Comparison of ENCODE assay signal across 1 cellular context in the genomic region with DNA sequence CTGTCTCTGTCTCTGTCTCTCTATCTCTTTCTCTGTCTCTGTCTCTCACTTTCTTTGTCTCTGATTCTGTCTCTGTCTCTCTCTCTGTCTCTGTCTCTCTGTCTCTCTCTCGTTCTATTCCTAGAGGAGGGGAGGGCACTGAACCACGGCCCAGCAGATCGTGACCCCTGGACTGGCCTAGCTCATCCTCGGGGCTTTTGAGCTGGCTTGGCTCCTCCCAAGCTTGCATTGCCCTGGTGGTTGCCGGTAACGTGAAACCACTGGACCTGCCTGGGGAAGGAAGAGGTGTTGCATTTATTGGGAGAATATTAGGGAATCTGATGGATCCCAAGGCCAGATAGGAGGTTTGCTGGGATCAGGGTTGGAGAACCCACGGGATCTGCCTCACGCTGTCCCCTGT.
TF ChIP-seq lines count a peak whose summit lies in the region.

No MANE protein-coding gene starts in this region.

TF ChIP-seq in GM23338, 12 proteins besides CTCF, POLR2A, EP300 and RAD21 (continued from another document):
- TF ChIP-seq, protein P1, sequence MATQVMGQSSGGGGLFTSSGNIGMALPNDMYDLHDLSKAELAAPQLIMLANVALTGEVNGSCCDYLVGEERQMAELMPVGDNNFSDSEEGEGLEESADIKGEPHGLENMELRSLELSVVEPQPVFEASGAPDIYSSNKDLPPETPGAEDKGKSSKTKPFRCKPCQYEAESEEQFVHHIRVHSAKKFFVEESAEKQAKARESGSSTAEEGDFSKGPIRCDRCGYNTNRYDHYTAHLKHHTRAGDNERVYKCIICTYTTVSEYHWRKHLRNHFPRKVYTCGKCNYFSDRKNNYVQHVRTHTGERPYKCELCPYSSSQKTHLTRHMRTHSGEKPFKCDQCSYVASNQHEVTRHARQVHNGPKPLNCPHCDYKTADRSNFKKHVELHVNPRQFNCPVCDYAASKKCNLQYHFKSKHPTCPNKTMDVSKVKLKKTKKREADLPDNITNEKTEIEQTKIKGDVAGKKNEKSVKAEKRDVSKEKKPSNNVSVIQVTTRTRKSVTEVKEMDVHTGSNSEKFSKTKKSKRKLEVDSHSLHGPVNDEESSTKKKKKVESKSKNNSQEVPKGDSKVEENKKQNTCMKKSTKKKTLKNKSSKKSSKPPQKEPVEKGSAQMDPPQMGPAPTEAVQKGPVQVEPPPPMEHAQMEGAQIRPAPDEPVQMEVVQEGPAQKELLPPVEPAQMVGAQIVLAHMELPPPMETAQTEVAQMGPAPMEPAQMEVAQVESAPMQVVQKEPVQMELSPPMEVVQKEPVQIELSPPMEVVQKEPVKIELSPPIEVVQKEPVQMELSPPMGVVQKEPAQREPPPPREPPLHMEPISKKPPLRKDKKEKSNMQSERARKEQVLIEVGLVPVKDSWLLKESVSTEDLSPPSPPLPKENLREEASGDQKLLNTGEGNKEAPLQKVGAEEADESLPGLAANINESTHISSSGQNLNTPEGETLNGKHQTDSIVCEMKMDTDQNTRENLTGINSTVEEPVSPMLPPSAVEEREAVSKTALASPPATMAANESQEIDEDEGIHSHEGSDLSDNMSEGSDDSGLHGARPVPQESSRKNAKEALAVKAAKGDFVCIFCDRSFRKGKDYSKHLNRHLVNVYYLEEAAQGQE (IDR thresholded peaks at IDR 0.05; ENCODE audit: unreplicated experiment) = no peak
